ENCODE assay signal across 8 cellular contexts in the genomic region with DNA sequence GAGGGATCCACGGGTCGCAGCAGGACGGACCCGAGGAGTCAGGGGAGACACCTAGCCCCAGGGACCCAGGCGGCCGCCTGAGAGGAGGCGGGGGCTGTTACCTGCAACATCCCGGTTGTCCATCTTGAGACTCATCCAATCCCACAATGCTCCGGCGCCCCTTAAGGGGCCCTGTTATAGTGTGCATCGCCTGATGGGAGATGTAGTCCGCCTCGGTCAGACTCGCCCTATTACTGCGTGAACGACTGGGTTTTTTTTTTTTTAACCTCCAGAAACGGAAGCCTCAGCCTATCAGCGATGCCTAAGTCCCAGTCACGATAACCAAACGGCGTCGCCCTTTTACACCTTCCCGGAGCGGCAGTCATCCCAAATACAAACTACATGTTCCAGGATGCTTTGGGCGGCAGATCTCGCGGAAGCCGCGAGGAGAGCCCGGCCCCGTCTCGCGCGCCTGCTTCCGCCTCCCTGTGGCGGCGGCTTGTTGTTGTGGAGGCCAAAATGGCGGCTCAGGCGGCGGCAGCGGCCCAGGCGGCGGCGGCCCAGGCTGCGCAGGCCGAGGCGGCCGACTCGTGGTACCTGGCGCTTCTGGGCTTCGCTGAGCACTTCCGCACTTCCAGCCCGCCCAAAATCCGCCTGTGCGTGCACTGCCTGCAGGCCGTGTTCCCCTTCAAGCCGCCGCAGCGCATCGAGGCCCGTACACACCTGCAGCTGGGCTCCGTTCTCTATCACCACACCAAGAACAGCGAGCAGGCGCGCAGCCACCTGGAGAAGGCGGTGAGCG.
A peak's percentile ranks its signal among the peaks of the same experiment; 100 is the strongest.
DNase-seq lines count a peak whose midpoint lies in the region; ATAC-seq, FAIRE-seq and TF ChIP-seq lines count a peak whose summit lies in the region.

A gene with protein sequence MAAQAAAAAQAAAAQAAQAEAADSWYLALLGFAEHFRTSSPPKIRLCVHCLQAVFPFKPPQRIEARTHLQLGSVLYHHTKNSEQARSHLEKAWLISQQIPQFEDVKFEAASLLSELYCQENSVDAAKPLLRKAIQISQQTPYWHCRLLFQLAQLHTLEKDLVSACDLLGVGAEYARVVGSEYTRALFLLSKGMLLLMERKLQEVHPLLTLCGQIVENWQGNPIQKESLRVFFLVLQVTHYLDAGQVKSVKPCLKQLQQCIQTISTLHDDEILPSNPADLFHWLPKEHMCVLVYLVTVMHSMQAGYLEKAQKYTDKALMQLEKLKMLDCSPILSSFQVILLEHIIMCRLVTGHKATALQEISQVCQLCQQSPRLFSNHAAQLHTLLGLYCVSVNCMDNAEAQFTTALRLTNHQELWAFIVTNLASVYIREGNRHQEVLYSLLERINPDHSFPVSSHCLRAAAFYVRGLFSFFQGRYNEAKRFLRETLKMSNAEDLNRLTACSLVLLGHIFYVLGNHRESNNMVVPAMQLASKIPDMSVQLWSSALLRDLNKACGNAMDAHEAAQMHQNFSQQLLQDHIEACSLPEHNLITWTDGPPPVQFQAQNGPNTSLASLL (plus strand): TSS at position 468 of the 781 bp plus-strand sequence. CDS start 31 bp downstream, at position 499.
A gene with protein sequence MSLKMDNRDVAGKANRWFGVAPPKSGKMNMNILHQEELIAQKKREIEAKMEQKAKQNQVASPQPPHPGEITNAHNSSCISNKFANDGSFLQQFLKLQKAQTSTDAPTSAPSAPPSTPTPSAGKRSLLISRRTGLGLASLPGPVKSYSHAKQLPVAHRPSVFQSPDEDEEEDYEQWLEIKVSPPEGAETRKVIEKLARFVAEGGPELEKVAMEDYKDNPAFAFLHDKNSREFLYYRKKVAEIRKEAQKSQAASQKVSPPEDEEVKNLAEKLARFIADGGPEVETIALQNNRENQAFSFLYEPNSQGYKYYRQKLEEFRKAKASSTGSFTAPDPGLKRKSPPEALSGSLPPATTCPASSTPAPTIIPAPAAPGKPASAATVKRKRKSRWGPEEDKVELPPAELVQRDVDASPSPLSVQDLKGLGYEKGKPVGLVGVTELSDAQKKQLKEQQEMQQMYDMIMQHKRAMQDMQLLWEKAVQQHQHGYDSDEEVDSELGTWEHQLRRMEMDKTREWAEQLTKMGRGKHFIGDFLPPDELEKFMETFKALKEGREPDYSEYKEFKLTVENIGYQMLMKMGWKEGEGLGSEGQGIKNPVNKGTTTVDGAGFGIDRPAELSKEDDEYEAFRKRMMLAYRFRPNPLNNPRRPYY (minus strand): TSS at position 148 of the 781 bp plus-strand sequence. CDS start 13 bp downstream, at position 135.

- H3K4me1 ChIP-seq in HUES48 (ENCODE audit: control insufficient read depth, insufficient read depth, low read length) (no peaks in the 10 kb centered on the region), OCI-LY1 (ENCODE audit: insufficient read depth, low read length, severe bottlenecking) (peaks cover 28% of the 10 kb centered on the region)

- H3K4me2 ChIP-seq in OCI-LY1 (ENCODE audit: low read length), result peak within 1 kb of the TSS; percentile 87

- H2AFZ ChIP-seq in OCI-LY1 (ENCODE audit: low read length), result no peak within 1 kb of the TSS

- peaks cover 51% of the 10 kb centered on the region for H3K79me2 ChIP-seq in OCI-LY1 (ENCODE audit: insufficient read depth, low read length)

- no peaks in the 10 kb centered on the region for H3F3A ChIP-seq in OCI-LY1 (ENCODE audit: insufficient read depth, low read length)

- H3K9me3 ChIP-seq in HUES48 (ENCODE audit: control insufficient read depth, insufficient read depth, low read length) (no peaks in the 10 kb centered on the region), OCI-LY1 (ENCODE audit: low read length) (no peaks in the 10 kb centered on the region)

- H3K9me2 ChIP-seq in OCI-LY1 (ENCODE audit: low read depth, low read length), result no peaks in the 10 kb centered on the region

- TF ChIP-seq CTCF in D721Med (IDR thresholded peaks at IDR 0.05; ENCODE audit: insufficient read depth, missing control alignments), result no peak
- no peak for TF ChIP-seq CTCF in OCI-LY1 (IDR thresholded peaks at IDR 0.05; ENCODE audit: low read length)

- peaks cover 34% of the 10 kb centered on the region for H3K36me3 ChIP-seq in HUES48 (ENCODE audit: control insufficient read depth, insufficient read depth, low read length)
- H3K36me3 ChIP-seq in OCI-LY1 (ENCODE audit: insufficient read depth, low read length), result peaks cover 36% of the 10 kb centered on the region

- H3K27me3 ChIP-seq in HUES48 (ENCODE audit: control insufficient read depth, insufficient read depth, low read length), result no peaks in the 10 kb centered on the region
- no peaks in the 10 kb centered on the region for H3K27me3 ChIP-seq in OCI-LY1 (ENCODE audit: insufficient read depth, low read length)

- ATAC-seq in GM21390 (IDR thresholded peaks at IDR 0.05; ENCODE audit: unreplicated experiment), result peak; percentile 90

- H3K9ac ChIP-seq in HUES48 (ENCODE audit: low read depth, low read length), result peak within 1 kb of the TSS; percentile 99
- H3K9ac ChIP-seq in OCI-LY1 (ENCODE audit: low read length), result peak within 1 kb of the TSS; percentile 83

- H3K27ac ChIP-seq in HUES48 (ENCODE audit: low read depth, low read length) (peak within 1 kb of the TSS; percentile 95), OCI-LY1 (ENCODE audit: low read depth, low read length, poor library complexity, severe bottlenecking) (peak within 1 kb of the TSS; percentile 75)

- DNase-seq in D721Med (ENCODE audit: insufficient read length, low spot score), result peak; percentile 87
- DNase-seq in activated CD8-positive, alpha-beta memory T cell treated with anti-CD3 and anti-CD28 coated beads, Interleukin-2, amount 50 U/mL, for 48 hours, result peak; percentile 93
- DNase-seq in epidermal melanocyte (ENCODE audit: insufficient read length, low spot score), result peak; percentile 90
- peak; percentile 77 for DNase-seq in middle frontal gyrus (ENCODE audit: extremely low spot score, low spot score)
- peak; percentile 82 to 83 for DNase-seq in stimulated activated CD8-positive, alpha-beta memory T cell treated with anti-CD3 and anti-CD28 coated beads, Interleukin-2, amount 100 ng/mL, for 48 hours (ENCODE audit: low read depth in 2 of 2)

- H3K4me3 ChIP-seq in HUES48 (ENCODE audit: low read depth, low read length), result peak within 1 kb of the TSS; percentile 97
- H3K4me3 ChIP-seq in OCI-LY1 (ENCODE audit: low read depth, low read length, poor library complexity, severe bottlenecking), result peak within 1 kb of the TSS; percentile 86

- H4K20me1 ChIP-seq in OCI-LY1 (ENCODE audit: insufficient read depth, low read length), result no peaks in the 10 kb centered on the region

- FAIRE-seq in D721Med (lab: Jason Lieb, UNC), result no peak

Comparison
In these comparisons a context has a peak if more than half of its experiments do, and no peak if none do; other contexts are left out.
1. Peak in every context shown above with its lines: DNase-seq, ATAC-seq, H3K4me3 ChIP-seq and H3K27ac ChIP-seq.